Comparison of ENCODE assay signal across 17 cellular contexts in the genomic region with DNA sequence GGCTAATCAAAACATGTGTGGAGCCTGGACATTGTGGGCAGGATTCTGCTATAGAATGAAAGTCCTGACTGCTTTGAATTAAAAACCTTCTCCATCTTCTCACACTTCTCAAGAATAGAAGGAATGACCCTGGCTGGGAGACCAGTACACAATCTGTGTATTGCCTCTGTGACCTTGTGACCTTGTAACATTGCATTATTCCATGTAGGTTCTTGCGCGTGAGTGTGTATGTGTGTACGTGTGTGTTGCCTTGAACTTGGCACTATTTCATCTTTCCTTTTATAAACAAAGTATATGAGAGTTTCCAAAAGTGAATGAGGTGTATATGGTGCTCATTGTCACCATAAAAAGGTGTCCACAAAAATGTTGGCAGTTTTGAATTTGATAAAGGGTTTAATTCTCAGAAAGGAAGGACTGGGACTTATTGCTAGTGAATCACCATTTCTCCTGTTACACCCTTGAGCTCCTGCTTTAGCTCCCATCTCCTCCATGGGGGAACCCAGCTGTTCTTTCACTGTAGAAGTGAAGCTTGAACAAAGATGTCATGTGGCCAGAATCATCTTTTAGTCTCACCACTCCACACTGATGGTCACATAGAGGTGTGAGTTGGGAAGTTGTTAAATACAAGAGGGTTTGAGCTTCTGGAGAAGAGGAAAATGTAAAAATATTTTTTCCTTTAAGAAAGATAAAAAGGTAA.
"Had no signal": no experiment of that assay in that cellular context is flagged by ENCODE, and none has a peak within 500 bp of the region (broad histone marks: within the 10 kb centered on the region; RNA-seq: fewer than 3 reads in every experiment).

No MANE protein-coding gene starts in this region.

- H3K27me3 ChIP-seq: cardiac muscle cell, esophagus squamous epithelium, heart right ventricle, left lung, neural progenitor cell, right atrium auricular region, suprapubic skin, vagina had no signal

- DNase-seq: activated CD4-positive, alpha-beta T cell treated with anti-CD3 and anti-CD28 coated beads, Interleukin-2, amount 50 U/mL, for 4 hours; activated T-cell treated with anti-CD3 and anti-CD28 coated beads for 4 hours; dermis blood vessel endothelial cell; effector memory CD8-positive, alpha-beta T cell; esophagus squamous epithelium; heart right ventricle; left lung; naive thymus-derived CD4-positive, alpha-beta T cell; stimulated activated naive CD8-positive, alpha-beta T cell treated with anti-CD3 and anti-CD28 coated beads, Interleukin-15, amount 100 ng/mL, for 72 hours; trophoblast cell had no signal

- H2AFZ ChIP-seq: neural progenitor cell had no signal

- H3K9ac ChIP-seq: neural progenitor cell had no signal

- H3K4me1 ChIP-seq: prostate gland had no signal

- H3K27ac ChIP-seq: cardiac muscle cell, esophagus squamous epithelium, heart right ventricle, left lung, neural progenitor cell, prostate gland, right atrium auricular region, skin epidermis, suprapubic skin, vagina had no signal

- H3K9me3 ChIP-seq: esophagus squamous epithelium, heart right ventricle, left lung, prostate gland, right atrium auricular region, suprapubic skin, vagina had no signal

- H3K36me3 ChIP-seq: cardiac muscle cell, esophagus squamous epithelium, heart right ventricle, left lung, neural progenitor cell, prostate gland, right atrium auricular region, suprapubic skin, vagina had no signal

- H3K4me3 ChIP-seq: cardiac muscle cell, esophagus squamous epithelium, heart right ventricle, left lung, neural progenitor cell, prostate gland, right atrium auricular region, skin epidermis, suprapubic skin, vagina had no signal

- H3K4me2 ChIP-seq: neural progenitor cell had no signal
